ENCODE assay signal across 8 cellular contexts in genomic region chr5:95283761-95284511, GRCh38.
A peak's percentile ranks its signal among the peaks of the same experiment; 100 is the strongest.
DNase-seq lines count a peak whose midpoint lies in the region; ATAC-seq and TF ChIP-seq lines count a peak whose summit lies in the region.

No MANE protein-coding gene starts in this region.

- H3K4me3 ChIP-seq in Loucy (ENCODE audit: low read length, poor library complexity, severe bottlenecking), result peak overlapping the region; percentile 82
- H3K4me3 ChIP-seq in foreskin fibroblast (ENCODE audit: low read depth in 1 of 2, low read length in 2 of 2), result peak overlapping the region; percentile 51 to 52
- peak overlapping the region; percentile 75 for H3K4me3 ChIP-seq in neuron (ENCODE audit: low read length)

- TF ChIP-seq CTCF in Loucy (conservative IDR thresholded peaks at IDR 0.05; ENCODE audit: low read length) (peak; percentile 64), foreskin fibroblast (IDR thresholded peaks at IDR 0.05; ENCODE audit: low read depth, low read length) (peak; percentile 37)

- no peaks in the 10 kb centered on the region for H3K9me2 ChIP-seq in Loucy (replicated peaks; ENCODE audit: low read depth, low read length)

- peak; percentile 56 for ATAC-seq in GM21786 (IDR thresholded peaks at IDR 0.05; ENCODE audit: unreplicated experiment)

- H3K4me2 ChIP-seq in Loucy (ENCODE audit: low read depth, low read length, poor library complexity, severe bottlenecking), result peak overlapping the region; percentile 70

- H2AFZ ChIP-seq in Loucy (ENCODE audit: low read length) (peak overlapping the region; percentile 95), neuron (ENCODE audit: low read depth, low read length) (peak overlapping the region; percentile 100)

- no peaks in the 10 kb centered on the region for H3F3A ChIP-seq in Loucy (ENCODE audit: low read depth)

- peak overlapping the region; percentile 77 for H3K9ac ChIP-seq in Loucy (ENCODE audit: low read depth, low read length, poor library complexity, severe bottlenecking)

- H3K36me3 ChIP-seq in Loucy (ENCODE audit: insufficient read depth, low read length), result no peaks in the 10 kb centered on the region
- H3K36me3 ChIP-seq in neuron (ENCODE audit: insufficient read depth, low read length), result no peaks in the 10 kb centered on the region

- H3K4me1 ChIP-seq in Loucy (ENCODE audit: insufficient read depth, low read length, poor library complexity, severe bottlenecking) (peaks cover 11% of the 10 kb centered on the region), neuron (ENCODE audit: insufficient read depth, low read length) (peaks cover 11% of the 10 kb centered on the region)

- no peaks in the 10 kb centered on the region for H3K79me2 ChIP-seq in Loucy (ENCODE audit: insufficient read depth, low read length)

- DNase-seq in NOMO-1 treated with DMSO at 0.1 percent for 48 hours (lab: John Stamatoyannopoulos, UW; ENCODE audit: unreplicated experiment) (peak; percentile 27), NOMO-1 treated with dmso at 0.1 percent for 144 hours (lab: John Stamatoyannopoulos, UW; ENCODE audit: unreplicated experiment) (no peak), foreskin fibroblast (peak in 1 of 2 donors; percentile 37), activated gamma-delta T cell treated with Interleukin-2 at 50 U/mL for 16 hours (no peak)
- DNase-seq in activated CD4-positive, CD25-positive, alpha-beta regulatory T cell treated with anti-CD3 and anti-CD28 coated beads, Interleukin-2, amount 50 U/mL, for 72 hours, result peak; percentile 30

- H3K9me3 ChIP-seq in Loucy (ENCODE audit: insufficient read depth, low read depth, low read length), result no peaks in the 10 kb centered on the region
- no peaks in the 10 kb centered on the region for H3K9me3 ChIP-seq in neuron (ENCODE audit: low read length)

- H3K27me3 ChIP-seq in Loucy (ENCODE audit: insufficient read depth, low read length, poor library complexity, severe bottlenecking) (peaks cover 9% of the 10 kb centered on the region), neuron (ENCODE audit: insufficient read depth, low read length) (peaks cover 58% of the 10 kb centered on the region)

- H4K20me1 ChIP-seq in Loucy (ENCODE audit: insufficient read depth, low read length, poor library complexity, severe bottlenecking), result no peaks in the 10 kb centered on the region

Comparison
In these comparisons a context has a peak if more than half of its experiments do, and no peak if none do; other contexts are left out.
1. DNase-seq: peak in NOMO-1 treated with DMSO at 0.1 percent for 48 hours (single experiment) and activated CD4-positive, CD25-positive, alpha-beta regulatory T cell treated with anti-CD3 and anti-CD28 coated beads, Interleukin-2, amount 50 U/mL, for 72 hours (single experiment); none in NOMO-1 treated with dmso at 0.1 percent for 144 hours (single experiment) and activated gamma-delta T cell treated with Interleukin-2 at 50 U/mL for 16 hours (single experiment).
2. Peak in every context shown above with its lines, with median percentiles within 50 percentile points of each other: H3K4me3 ChIP-seq.